1 cellular context compared by ENCODE assay signal in the genomic region with DNA sequence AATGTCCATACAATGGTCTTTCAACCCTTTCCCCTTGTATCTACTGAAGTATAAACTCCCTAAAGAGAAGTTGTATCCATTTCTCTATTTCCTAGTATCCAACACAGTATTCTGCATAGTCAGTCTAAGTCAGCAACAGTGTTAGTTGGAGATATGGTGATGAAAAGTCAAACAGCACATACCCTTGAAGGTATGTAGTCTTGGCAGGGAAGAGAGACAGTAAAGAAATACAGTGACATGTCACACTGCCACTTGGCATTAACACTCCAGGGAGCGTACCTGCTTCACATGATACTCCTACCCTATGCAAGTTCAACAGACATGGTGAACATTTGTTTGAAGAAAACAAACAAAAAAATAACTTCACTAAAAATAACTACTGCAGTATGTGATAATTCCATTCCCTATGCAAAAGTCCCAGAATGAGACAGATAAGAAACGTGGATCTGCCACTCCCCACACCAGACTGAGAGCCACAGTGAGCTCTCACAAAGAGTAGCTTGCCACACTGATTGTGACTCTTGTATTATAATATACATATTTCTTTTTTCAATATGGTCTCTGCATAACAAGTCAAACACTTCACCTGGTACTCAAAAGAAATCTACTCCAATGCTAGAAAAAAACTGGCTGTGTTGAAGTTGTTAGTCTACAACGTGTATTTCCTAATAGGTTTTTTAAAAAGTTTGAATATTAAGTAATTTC.
TF ChIP-seq lines count a peak whose summit lies in the region.

No MANE protein-coding gene starts in this region.

TF ChIP-seq in IMR-90, 13 proteins besides CTCF, POLR2A, EP300 and RAD21:
- TF ChIP-seq RCOR1 (IDR thresholded peaks at IDR 0.05; ENCODE audit: insufficient replicate concordance, low read length) (no peak), MAFK (IDR thresholded peaks at IDR 0.05; ENCODE audit: low read depth, low read length) (no peak), RFX5 (IDR thresholded peaks at IDR 0.05; ENCODE audit: low read depth, low read length) (no peak), BHLHE40 (IDR thresholded peaks at IDR 0.05; ENCODE audit: low read depth, low read length) (no peak), SMC3 (IDR thresholded peaks at IDR 0.05; ENCODE audit: low read depth, low read length) (no peak), FOS (IDR thresholded peaks at IDR 0.05; ENCODE audit: low read depth, low read length) (no peak), CEBPB (IDR thresholded peaks at IDR 0.05; ENCODE audit: low read depth, low read length) (no peak)
